ENCODE assay signal across 8 cellular contexts in the genomic region with DNA sequence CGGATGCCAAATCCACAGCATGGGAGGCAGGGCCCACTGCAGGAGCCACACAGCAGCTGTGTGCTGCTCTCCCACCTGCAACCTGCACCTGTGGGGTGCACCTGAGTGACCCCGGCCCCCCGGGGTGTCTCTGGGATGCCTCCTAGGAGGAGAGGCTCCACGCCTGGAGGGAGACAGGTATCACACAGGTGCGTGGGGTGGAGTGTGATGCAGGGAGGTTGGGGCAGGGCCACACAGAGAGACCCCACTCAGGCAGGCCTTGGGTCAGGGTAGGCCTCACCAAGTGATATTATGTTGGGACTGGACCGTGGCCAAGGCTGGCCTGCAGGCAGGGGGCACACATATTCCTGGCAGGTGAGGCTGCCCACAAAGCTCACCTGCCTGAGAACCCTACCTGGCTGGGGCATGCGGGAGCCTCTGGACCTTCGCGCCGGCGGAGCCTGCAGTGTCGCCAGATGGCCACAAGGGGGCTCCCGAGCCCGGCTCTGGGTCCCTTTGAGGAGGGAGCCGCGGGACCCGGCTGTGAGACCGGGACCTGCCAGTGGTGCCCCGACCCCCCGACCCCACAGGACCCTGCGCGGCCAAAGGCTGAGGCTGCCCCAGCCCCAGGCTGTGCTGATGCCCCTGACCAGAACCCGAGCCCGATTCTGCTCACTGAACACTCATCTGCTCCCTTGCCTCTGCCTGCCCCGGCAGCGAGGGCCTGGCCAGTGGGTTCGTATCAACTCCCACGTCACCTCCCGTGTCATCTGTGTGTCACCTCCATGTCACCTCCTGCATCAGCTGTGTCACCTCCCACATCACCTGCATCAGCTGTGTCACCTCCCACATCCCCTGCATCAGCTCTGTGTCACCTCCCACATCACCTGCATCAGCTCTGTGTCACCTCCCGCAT. TPM values are rescaled to one million over a fixed set of nuclear protein-coding genes. Genes with fewer than 3 reads are reported as not detected.
A peak's percentile ranks its signal among the peaks of the same experiment; 100 is the strongest.
DNase-seq lines count a peak whose midpoint lies in the region; ATAC-seq and TF ChIP-seq lines count a peak whose summit lies in the region.

No MANE protein-coding gene starts in this region.

- no peaks in the 10 kb centered on the region for H3K79me1 ChIP-seq in H9 (ENCODE audit: insufficient read depth, low read depth, low read length, poor library complexity, severe bottlenecking)

- no peak overlapping the region for H2BK12ac ChIP-seq in H9 (ENCODE audit: insufficient read length, low read depth, low read length)

- H2AK5ac ChIP-seq in H9 (ENCODE audit: insufficient read length, low read length) = no peak overlapping the region

- no peak for ATAC-seq in GM18909 (IDR thresholded peaks at IDR 0.05; ENCODE audit: poor library complexity, unreplicated experiment)

- peaks cover 0 to 6% (median 0%) of the 10 kb centered on the region in 3 experiments; a peak in 3 of 7 replicates for H3K36me3 Mint-ChIP-seq in H9 (ENCODE audit: insufficient read depth in 1 of 3, low read depth in 3 of 3)

- H3K36me3 ChIP-seq in BE2C (no peaks in the 10 kb centered on the region), ascending aorta (no peaks in the 10 kb centered on the region)

- no peak overlapping the region for H3K14ac ChIP-seq in H9 (ENCODE audit: insufficient read depth, low read length)

- no peak overlapping the region for H4K91ac ChIP-seq in H9 (ENCODE audit: insufficient read length, low read depth, low read length)

- no peak overlapping the region for H3K27ac Mint-ChIP-seq in H9

- H2BK15ac ChIP-seq in H9 (ENCODE audit: low read depth, low read length) = no peak overlapping the region

- no peak overlapping the region for H3K23ac ChIP-seq in H9 (ENCODE audit: insufficient read length, low read depth, low read length)

- TF ChIP-seq CTCF in BE2C (IDR thresholded peaks at IDR 0.05; ENCODE audit: low read depth, low read length) (peak; percentile 83), H9 (conservative IDR thresholded peaks at IDR 0.05) (peak; percentile 88), ascending aorta (IDR thresholded peaks at IDR 0.05) (peak; percentile 66 to 99 (median 96))

- WGBS in H9 (ENCODE audit: extremely low coverage, insufficient read length, low lambda C conversion rate) = no CpG with 5 or more reads among the region's 30 CpGs

- H3K27me3 Mint-ChIP-seq in H9 (ENCODE audit: low read depth) = peaks cover 21% of the 10 kb centered on the region

- peaks cover 41% of the 10 kb centered on the region for H3K27me3 ChIP-seq in BE2C
- H3K27me3 ChIP-seq in H9 (ENCODE audit: insufficient read depth, low read length) = no peaks in the 10 kb centered on the region
- no peaks in the 10 kb centered on the region for H3K27me3 ChIP-seq in ascending aorta

- no peak overlapping the region for H3K56ac ChIP-seq in H9 (ENCODE audit: insufficient read length, low read depth, low read length)

- no peak overlapping the region for H2BK20ac ChIP-seq in H9 (ENCODE audit: low read depth, low read length, poor library complexity, severe bottlenecking)

- H3K79me2 ChIP-seq in H9 (ENCODE audit: insufficient read depth, low read length) = no peaks in the 10 kb centered on the region

- no peak overlapping the region for H2BK5ac ChIP-seq in H9 (ENCODE audit: insufficient read length, low read length)

- intact Hi-C loops in ascending aorta (cut with DNase I) = no loop called here

- H3K4ac ChIP-seq in H9 (ENCODE audit: low read depth, low read length) = no peak overlapping the region

- H3K9me3 Mint-ChIP-seq in H9 = peaks cover 31 to 88% of the 10 kb centered on the region in 2 experiments

- H3K4me3 ChIP-seq in BE2C (ENCODE audit: low read depth, low read length) = no peak overlapping the region
- no peak overlapping the region for H3K4me3 ChIP-seq in ascending aorta

- H3K9me3 ChIP-seq in BE2C (no peaks in the 10 kb centered on the region), H9 (ENCODE audit: control insufficient read depth, low read depth, low read length) (peaks cover 19% of the 10 kb centered on the region), ascending aorta (no peaks in the 10 kb centered on the region)

- no peak overlapping the region for H2BK120ac ChIP-seq in H9 (ENCODE audit: low read depth, low read length, poor library complexity, severe bottlenecking)

- no peak overlapping the region for H4K5ac ChIP-seq in H9 (ENCODE audit: insufficient read length, low read depth, low read length)

- no peak overlapping the region for H3T11ph ChIP-seq in H9 (ENCODE audit: low read length)

- no peak overlapping the region for H2AFZ ChIP-seq in H9 (ENCODE audit: low read length)

- H3K4me1 Mint-ChIP-seq in H9 = no peaks in the 10 kb centered on the region

- DNase-seq in BE2C = peak; percentile 68
- DNase-seq in H9 = peak; percentile 52
- DNase-seq in T-helper 22 cell (ENCODE audit: low read depth) = peak; percentile 39
- DNase-seq in ascending aorta (ENCODE audit: low spot score in 2 of 2) = no peak
- DNase-seq in iPS-NIHi11 (ENCODE audit: low spot score) = peak; percentile 90
- DNase-seq in stimulated activated CD4-positive, alpha-beta T cell treated with anti-CD3 and anti-CD28 coated beads, Interleukin-1b, Interleukin-23, amount 100 ng/mL, for 48 hours = peak; percentile 71
- no peak for DNase-seq in NCI-H128 (lab: John Stamatoyannopoulos, UW; ENCODE audit: unreplicated experiment)

- no peak overlapping the region for H4K8ac ChIP-seq in H9 (replicated peaks; ENCODE audit: insufficient read length, low read depth, low read length)

- H3K4me1 ChIP-seq in BE2C = no peaks in the 10 kb centered on the region
- H3K4me1 ChIP-seq in H9 (ENCODE audit: insufficient read depth, low read length) = no peaks in the 10 kb centered on the region
- H3K4me1 ChIP-seq in ascending aorta = no peaks in the 10 kb centered on the region

- no peak overlapping the region; a peak in 1 of 5 replicates for H3K4me3 Mint-ChIP-seq in H9

- H3K23me2 ChIP-seq in H9 (ENCODE audit: insufficient read length, low read depth, low read length, poor library complexity, severe bottlenecking) = no peaks in the 10 kb centered on the region

- H3K27ac ChIP-seq in H9 (ENCODE audit: insufficient read length, low read depth, low read length) (no peak overlapping the region), ascending aorta (no peak overlapping the region)

- H3K4me2 ChIP-seq in H9 (ENCODE audit: insufficient read depth, insufficient read length, low read length) = no peak overlapping the region

- H3K9ac ChIP-seq in H9 (ENCODE audit: extremely low read depth, insufficient read length, low read length) = no peak overlapping the region

- H3K18ac ChIP-seq in H9 (ENCODE audit: insufficient read length, low read depth, low read length) = no peak overlapping the region

- no peaks in the 10 kb centered on the region for H4K20me1 ChIP-seq in H9 (ENCODE audit: control insufficient read depth, insufficient read depth, insufficient read length)

RNA-seq across cellular contexts. Expression of a gene that starts 11.4 kb away (rescaled TPM):
- 11.3 TPM for polyA plus RNA-seq in BE2C (2012; ENCODE audit: insufficient read depth, insufficient read length, low read depth)
- total RNA-seq in H9 (2021) (1.0 and 2.6 TPM in 2 replicates), ascending aorta (34.6 TPM)

RNA-seq across cellular contexts. Expression of a gene that starts 46.8 kb away (rescaled TPM):
- 40.9 TPM for polyA plus RNA-seq in BE2C (2012; ENCODE audit: insufficient read depth, insufficient read length, low read depth)
- total RNA-seq in H9 (2021) (26.2 TPM in 2 replicates), ascending aorta (12.7 TPM)

RNA-seq across cellular contexts. Expression of a gene that starts 51.1 kb away (rescaled TPM):
- polyA plus RNA-seq in BE2C (2012; ENCODE audit: insufficient read depth, insufficient read length, low read depth) = 451 TPM
- 6.9 and 8.8 TPM in 2 replicates for total RNA-seq in H9 (2021)
- 106 TPM for total RNA-seq in ascending aorta

Comparison
In these comparisons a context has a peak if more than half of its experiments do, and no peak if none do; other contexts are left out.
1. DNase-seq: peak in BE2C (single experiment), H9 (single experiment), T-helper 22 cell (single experiment), iPS-NIHi11 (single experiment) and stimulated activated CD4-positive, alpha-beta T cell treated with anti-CD3 and anti-CD28 coated beads, Interleukin-1b, Interleukin-23, amount 100 ng/mL, for 48 hours (single experiment); none in ascending aorta (0 of 2) and NCI-H128 (single experiment).
2. RNA of a gene that starts 11.4 kb away (total RNA-seq): 34.6 TPM in ascending aorta (single experiment); 1.0 to 2.6 TPM in H9; every median in the first group is over 10 times any median in the second.
3. RNA of a gene that starts 51.1 kb away (total RNA-seq): 106 TPM in ascending aorta (single experiment); 6.9 to 8.8 TPM in H9; every median in the first group is over 10 times any median in the second.
4. Peak in every context shown above with its lines, with median percentiles within 50 percentile points of each other: CTCF ChIP-seq.